Comparison of ENCODE assay signal across 22 cellular contexts in genomic region chr3:196803891-196804468, GRCh38.
DNase-seq lines count a peak whose midpoint lies in the region; ATAC-seq lines count a peak whose summit lies in the region.
"Had no signal": no experiment of that assay in that cellular context is flagged by ENCODE, and none has a peak within 500 bp of the region (broad histone marks: within the 10 kb centered on the region; RNA-seq: fewer than 3 reads in every experiment).

No MANE protein-coding gene starts in this region.

- peak overlapping the region; percentile 39 for H3K27ac Mint-ChIP-seq in activated T-cell treated with anti-CD3 and anti-CD28 coated beads, Interleukin-2, amount 50 U/mL, for 72 hours
- H3K27ac Mint-ChIP-seq in IgD-negative memory B cell: peak overlapping the region in 2 of 3 donors; percentile 13 to 46
- H3K27ac Mint-ChIP-seq in activated T-helper 17 cell treated with anti-CD3 and anti-CD28 coated beads, Interleukin-2, amount 50 U/mL, for 72 hours: peak overlapping the region; percentile 10
- peak overlapping the region; percentile 46 for H3K27ac Mint-ChIP-seq in stimulated activated effector memory CD8-positive, alpha-beta T cell treated with anti-CD3 and anti-CD28 coated beads, Interleukin-12 subunit alpha, Interleukin-12 subunit beta, amount 100 ng/mL, for 72 hours
- H3K27ac Mint-ChIP-seq: mesothelial cell of epicardium, progenitor cell of endocrine pancreas had no signal

- no peaks in the 10 kb centered on the region for H3K9me3 Mint-ChIP-seq in activated T-cell treated with anti-CD3 and anti-CD28 coated beads, Interleukin-2, amount 50 U/mL, for 72 hours
- H3K9me3 Mint-ChIP-seq in IgD-negative memory B cell: no peaks in the 10 kb centered on the region
- no peaks in the 10 kb centered on the region for H3K9me3 Mint-ChIP-seq in activated T-helper 17 cell treated with anti-CD3 and anti-CD28 coated beads, Interleukin-2, amount 50 U/mL, for 72 hours
- no peaks in the 10 kb centered on the region for H3K9me3 Mint-ChIP-seq in stimulated activated effector memory CD8-positive, alpha-beta T cell treated with anti-CD3 and anti-CD28 coated beads, Interleukin-12 subunit alpha, Interleukin-12 subunit beta, amount 100 ng/mL, for 72 hours
- H3K9me3 Mint-ChIP-seq: activated naive CD4-positive, alpha-beta T cell treated with anti-CD3 and anti-CD28 coated beads, Interleukin-2, amount 10 ng/mL, durations not matched to agents 7 days and 5 days; mesothelial cell of epicardium had no signal

- ATAC-seq in activated T-cell treated with anti-CD3 and anti-CD28 coated beads, Interleukin-2, amount 50 U/mL, for 72 hours (replicated peaks in 1 of 2): peak; percentile 87 to 96
- ATAC-seq in activated T-helper 17 cell treated with anti-CD3 and anti-CD28 coated beads, Interleukin-2, amount 50 U/mL, for 72 hours (replicated peaks): peak; percentile 82
- peak; percentile 64 for ATAC-seq in stimulated activated effector memory CD8-positive, alpha-beta T cell treated with anti-CD3 and anti-CD28 coated beads, Interleukin-12 subunit alpha, Interleukin-12 subunit beta, amount 100 ng/mL, for 72 hours
- ATAC-seq: foreskin keratinocyte had no signal

- H3K4me1 Mint-ChIP-seq in activated T-cell treated with anti-CD3 and anti-CD28 coated beads, Interleukin-2, amount 50 U/mL, for 72 hours (ENCODE audit: low read depth): peaks cover 33% of the 10 kb centered on the region
- peaks cover 8 to 15% (median 14%) of the 10 kb centered on the region in 3 donors for H3K4me1 Mint-ChIP-seq in IgD-negative memory B cell
- H3K4me1 Mint-ChIP-seq in activated T-helper 17 cell treated with anti-CD3 and anti-CD28 coated beads, Interleukin-2, amount 50 U/mL, for 72 hours: peaks cover 12% of the 10 kb centered on the region
- peaks cover 15% of the 10 kb centered on the region for H3K4me1 Mint-ChIP-seq in stimulated activated effector memory CD8-positive, alpha-beta T cell treated with anti-CD3 and anti-CD28 coated beads, Interleukin-12 subunit alpha, Interleukin-12 subunit beta, amount 100 ng/mL, for 72 hours
- H3K4me1 Mint-ChIP-seq: mesothelial cell of epicardium had no signal

- H3K4me3 Mint-ChIP-seq in activated T-cell treated with anti-CD3 and anti-CD28 coated beads, Interleukin-2, amount 50 U/mL, for 72 hours: peak overlapping the region in 1 of 2 donors; percentile 31
- no peak overlapping the region for H3K4me3 Mint-ChIP-seq in IgD-negative memory B cell
- H3K4me3 Mint-ChIP-seq in activated T-helper 17 cell treated with anti-CD3 and anti-CD28 coated beads, Interleukin-2, amount 50 U/mL, for 72 hours: peak overlapping the region; percentile 8
- H3K4me3 Mint-ChIP-seq in stimulated activated effector memory CD8-positive, alpha-beta T cell treated with anti-CD3 and anti-CD28 coated beads, Interleukin-12 subunit alpha, Interleukin-12 subunit beta, amount 100 ng/mL, for 72 hours: no peak overlapping the region
- H3K4me3 Mint-ChIP-seq: activated naive CD4-positive, alpha-beta T cell treated with anti-CD3 and anti-CD28 coated beads, Interleukin-2, amount 10 ng/mL, durations not matched to agents 7 days and 5 days; mesothelial cell of epicardium had no signal

- no peaks in the 10 kb centered on the region for H3K27me3 Mint-ChIP-seq in activated T-cell treated with anti-CD3 and anti-CD28 coated beads, Interleukin-2, amount 50 U/mL, for 72 hours (ENCODE audit: low read depth)
- H3K27me3 Mint-ChIP-seq in IgD-negative memory B cell: no peaks in the 10 kb centered on the region
- H3K27me3 Mint-ChIP-seq in activated T-helper 17 cell treated with anti-CD3 and anti-CD28 coated beads, Interleukin-2, amount 50 U/mL, for 72 hours: no peaks in the 10 kb centered on the region
- H3K27me3 Mint-ChIP-seq: activated naive CD4-positive, alpha-beta T cell treated with anti-CD3 and anti-CD28 coated beads, Interleukin-2, amount 10 ng/mL, durations not matched to agents 7 days and 5 days; progenitor cell of endocrine pancreas had no signal

- peaks cover 8 to 13% of the 10 kb centered on the region in 2 donors for H3K36me3 Mint-ChIP-seq in activated T-cell treated with anti-CD3 and anti-CD28 coated beads, Interleukin-2, amount 50 U/mL, for 72 hours (ENCODE audit: insufficient read depth in 2 of 2)
- no peaks in the 10 kb centered on the region for H3K36me3 Mint-ChIP-seq in IgD-negative memory B cell
- H3K36me3 Mint-ChIP-seq in activated T-helper 17 cell treated with anti-CD3 and anti-CD28 coated beads, Interleukin-2, amount 50 U/mL, for 72 hours (ENCODE audit: low read depth): peaks cover 86% of the 10 kb centered on the region
- peaks cover 78% of the 10 kb centered on the region for H3K36me3 Mint-ChIP-seq in stimulated activated effector memory CD8-positive, alpha-beta T cell treated with anti-CD3 and anti-CD28 coated beads, Interleukin-12 subunit alpha, Interleukin-12 subunit beta, amount 100 ng/mL, for 72 hours

- DNase-seq in activated T-cell treated with anti-CD3 and anti-CD28 coated beads, Interleukin-2, amount 50 U/mL, for 72 hours: peak in 1 of 2 donors; percentile 14
- DNase-seq in activated T-cell treated with anti-CD3 and anti-CD28 coated beads, Interleukin-2, amount 50 U/mL, for 1 hour: no peak
- no peak for DNase-seq in stimulated activated effector memory CD8-positive, alpha-beta T cell treated with anti-CD3 and anti-CD28 coated beads, Interleukin-12 subunit alpha, Interleukin-12 subunit beta, amount 100 ng/mL, for 72 hours (ENCODE audit: low spot score in 2 of 2)
- DNase-seq in NCI-H69 (lab: John Stamatoyannopoulos, UW): no peak
- no peak for DNase-seq in NCI-H2227 (lab: John Stamatoyannopoulos, UW; ENCODE audit: unreplicated experiment)
- DNase-seq in NCI-H2081 (lab: John Stamatoyannopoulos, UW): no peak
- DNase-seq: activated CD4-positive, CD25-positive, alpha-beta regulatory T cell; activated naive CD4-positive, alpha-beta T cell treated with anti-CD3 and anti-CD28 coated beads, Interleukin-2, amount 10 ng/mL, durations not matched to agents 7 days and 5 days; C1 segment of cervical spinal cord; cerebellar nuclear complex; DMS 273 treated with DMSO at 0.1 percent for 48 hours; foreskin keratinocyte; GOT3; hypothalamus; left ventricle myocardium inferior; NCI-H1105 treated with DMSO at 0.1 percent for 48 hours; NCI-H2029 treated with DMSO at 0.1 percent for 48 hours; RPMI8226 had no signal
